In genomic region chr15:81301815-81302399, GRCh38 we compare ENCODE assay signal across 8 cellular contexts. TPM values are rescaled to one million over a fixed set of nuclear protein-coding genes. Genes with fewer than 3 reads are reported as not detected.
A peak's percentile ranks its signal among the peaks of the same experiment; 100 is the strongest.
DNase-seq lines count a peak whose midpoint lies in the region; ATAC-seq and TF ChIP-seq lines count a peak whose summit lies in the region.

No MANE protein-coding gene starts in this region.

- DNase-seq in CD1c-positive myeloid dendritic cell (ENCODE audit: extremely low spot score) (peak; percentile 95), T-helper 9 cell (no peak), COR-L47 (lab: John Stamatoyannopoulos, UW) (no peak), NCI-H748 treated with DMSO at 0.1 percent for 48 hours (lab: John Stamatoyannopoulos, UW) (no peak)
- peak; percentile 60 to 66 for DNase-seq in activated T-cell treated with anti-CD3 and anti-CD28 coated beads, Interleukin-2, amount 50 U/mL, for 48 hours

- H3K27ac ChIP-seq in skeletal muscle tissue (ENCODE audit: low read depth, low read length) = peak overlapping the region; percentile 36

- H3K4me1 ChIP-seq in skeletal muscle tissue (ENCODE audit: control insufficient read depth in 3 of 3, insufficient read depth in 3 of 3, low read length in 3 of 3) = peaks cover 3 to 25% (median 8%) of the 10 kb centered on the region in 3 donors

- peaks cover 0 to 3% (median 2%) of the 10 kb centered on the region in 3 donors for H3K27me3 ChIP-seq in skeletal muscle tissue (ENCODE audit: control insufficient read depth in 3 of 3, insufficient read depth in 3 of 3, low read length in 3 of 3)

- H3K36me3 ChIP-seq in skeletal muscle tissue (ENCODE audit: control insufficient read depth in 3 of 3, insufficient read depth in 3 of 3, low read length in 3 of 3) = peaks cover 4 to 21% (median 9%) of the 10 kb centered on the region in 3 donors

- H3K4me3 ChIP-seq in skeletal muscle tissue (ENCODE audit: low read length in 3 of 3) = no peak overlapping the region

- no peak overlapping the region for H3K9ac ChIP-seq in skeletal muscle tissue (ENCODE audit: low read depth in 1 of 3, low read length in 3 of 3)

- ATAC-seq in HG03135 (IDR thresholded peaks at IDR 0.05; ENCODE audit: unreplicated experiment) = peak; percentile 72

- TF ChIP-seq POLR2A in GM19099 (IDR thresholded peaks at IDR 0.05; ENCODE audit: extremely low read depth, insufficient read length, low read depth) = peak; percentile 34

- no peaks in the 10 kb centered on the region for H3K9me3 ChIP-seq in skeletal muscle tissue (ENCODE audit: control insufficient read depth in 3 of 3, low read length in 3 of 3)

RNA-seq across cellular contexts. Expression of gene STARD5, which starts 22.0 kb away (rescaled TPM):
- total RNA-seq in skeletal muscle tissue = 2.1 TPM

Comparison
In these comparisons a context has a peak if more than half of its experiments do, and no peak if none do; other contexts are left out.
1. DNase-seq: peak in CD1c-positive myeloid dendritic cell (single experiment) and activated T-cell treated with anti-CD3 and anti-CD28 coated beads, Interleukin-2, amount 50 U/mL, for 48 hours (2 of 2); none in T-helper 9 cell (single experiment), COR-L47 (single experiment) and NCI-H748 treated with DMSO at 0.1 percent for 48 hours (single experiment).